ENCODE assay signal across 1 cellular context in the genomic region with DNA sequence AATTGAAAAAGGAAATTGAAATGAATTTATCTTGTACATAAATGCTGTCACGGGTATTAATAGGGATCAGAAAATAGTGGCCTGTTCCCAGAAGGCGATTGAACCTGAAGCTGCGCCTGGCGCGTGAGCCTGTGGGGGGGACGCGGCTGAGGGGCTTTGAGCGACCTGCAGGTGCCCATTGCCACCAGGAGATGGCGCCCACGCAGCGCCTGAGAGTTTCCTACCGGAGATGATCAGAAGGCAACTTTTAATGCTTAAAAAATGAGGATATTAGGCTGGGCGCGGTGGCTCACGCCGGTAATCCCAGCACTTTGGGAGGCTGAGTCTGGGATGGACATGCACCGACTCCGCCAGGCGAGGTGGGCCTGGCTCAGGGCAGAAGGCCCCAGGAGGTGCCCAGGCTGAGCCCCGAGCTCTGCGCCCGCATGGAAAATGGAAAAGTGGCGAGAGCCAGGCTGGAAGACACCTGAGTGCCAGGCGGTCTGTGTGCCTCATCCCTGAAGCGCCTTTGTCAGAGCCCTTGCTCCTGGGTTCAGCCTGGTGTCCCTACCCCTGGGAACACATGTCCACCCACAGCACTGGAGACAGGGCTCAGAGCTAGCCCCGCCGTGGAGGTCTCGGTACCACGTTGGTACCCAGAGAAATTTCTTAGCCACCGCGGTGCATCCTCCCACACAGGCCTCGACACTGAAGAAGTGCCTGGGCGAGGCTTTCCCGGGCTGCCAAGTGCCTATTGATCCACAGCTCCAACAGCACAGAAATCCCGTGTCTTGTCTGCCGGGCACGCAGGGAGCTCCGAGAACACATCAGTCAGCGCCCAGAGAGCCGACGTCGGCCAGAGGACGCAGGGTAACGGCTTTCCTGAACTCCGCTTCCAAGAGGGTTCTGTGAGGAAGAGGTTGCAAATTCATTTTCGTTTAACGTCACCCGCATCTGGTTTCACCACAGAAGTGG.
TF ChIP-seq lines count a peak whose summit lies in the region.

No MANE protein-coding gene starts in this region.

TF ChIP-seq in GM23338, 12 proteins besides CTCF, POLR2A, EP300 and RAD21 (continued from another document):
- no peak for TF ChIP-seq ETS1 (IDR thresholded peaks at IDR 0.05)
- TF ChIP-seq STAT1 (IDR thresholded peaks at IDR 0.05; ENCODE audit: unreplicated experiment), result no peak
- no peak for TF ChIP-seq EZH2phosphoT487 (IDR thresholded peaks at IDR 0.05; ENCODE audit: unreplicated experiment)
- TF ChIP-seq CREB1 (CRISPR knock-in tag; IDR thresholded peaks at IDR 0.05; ENCODE audit: low read depth), result no peak
- TF ChIP-seq POLR2AphosphoS5 (IDR thresholded peaks at IDR 0.05; ENCODE audit: low read depth), result no peak
- TF ChIP-seq ZNF331 (CRISPR knock-in tag; IDR thresholded peaks at IDR 0.05; ENCODE audit: low read depth), result no peak
- TF ChIP-seq ZNF114 (CRISPR knock-in tag; IDR thresholded peaks at IDR 0.05), result no peak
- TF ChIP-seq EZH2 (IDR thresholded peaks at IDR 0.05; ENCODE audit: low read depth, unreplicated experiment), result no peak
- TF ChIP-seq ZNF462 (CRISPR knock-in tag; IDR thresholded peaks at IDR 0.05), result no peak
- TF ChIP-seq JUNB (IDR thresholded peaks at IDR 0.05; ENCODE audit: unreplicated experiment), result no peak
- TF ChIP-seq, protein P1, sequence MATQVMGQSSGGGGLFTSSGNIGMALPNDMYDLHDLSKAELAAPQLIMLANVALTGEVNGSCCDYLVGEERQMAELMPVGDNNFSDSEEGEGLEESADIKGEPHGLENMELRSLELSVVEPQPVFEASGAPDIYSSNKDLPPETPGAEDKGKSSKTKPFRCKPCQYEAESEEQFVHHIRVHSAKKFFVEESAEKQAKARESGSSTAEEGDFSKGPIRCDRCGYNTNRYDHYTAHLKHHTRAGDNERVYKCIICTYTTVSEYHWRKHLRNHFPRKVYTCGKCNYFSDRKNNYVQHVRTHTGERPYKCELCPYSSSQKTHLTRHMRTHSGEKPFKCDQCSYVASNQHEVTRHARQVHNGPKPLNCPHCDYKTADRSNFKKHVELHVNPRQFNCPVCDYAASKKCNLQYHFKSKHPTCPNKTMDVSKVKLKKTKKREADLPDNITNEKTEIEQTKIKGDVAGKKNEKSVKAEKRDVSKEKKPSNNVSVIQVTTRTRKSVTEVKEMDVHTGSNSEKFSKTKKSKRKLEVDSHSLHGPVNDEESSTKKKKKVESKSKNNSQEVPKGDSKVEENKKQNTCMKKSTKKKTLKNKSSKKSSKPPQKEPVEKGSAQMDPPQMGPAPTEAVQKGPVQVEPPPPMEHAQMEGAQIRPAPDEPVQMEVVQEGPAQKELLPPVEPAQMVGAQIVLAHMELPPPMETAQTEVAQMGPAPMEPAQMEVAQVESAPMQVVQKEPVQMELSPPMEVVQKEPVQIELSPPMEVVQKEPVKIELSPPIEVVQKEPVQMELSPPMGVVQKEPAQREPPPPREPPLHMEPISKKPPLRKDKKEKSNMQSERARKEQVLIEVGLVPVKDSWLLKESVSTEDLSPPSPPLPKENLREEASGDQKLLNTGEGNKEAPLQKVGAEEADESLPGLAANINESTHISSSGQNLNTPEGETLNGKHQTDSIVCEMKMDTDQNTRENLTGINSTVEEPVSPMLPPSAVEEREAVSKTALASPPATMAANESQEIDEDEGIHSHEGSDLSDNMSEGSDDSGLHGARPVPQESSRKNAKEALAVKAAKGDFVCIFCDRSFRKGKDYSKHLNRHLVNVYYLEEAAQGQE (IDR thresholded peaks at IDR 0.05; ENCODE audit: unreplicated experiment), result no peak
